In genomic region chr1:201570886-201571624, GRCh38 we compare ENCODE assay signal across 11 cellular contexts. TPM values are rescaled to one million over a fixed set of nuclear protein-coding genes. Genes with fewer than 3 reads are reported as not detected.
DNase-seq lines count a peak whose midpoint lies in the region; ATAC-seq and TF ChIP-seq lines count a peak whose summit lies in the region.
"Had no signal": no experiment of that assay in that cellular context is flagged by ENCODE, and none has a peak within 500 bp of the region (broad histone marks: within the 10 kb centered on the region; RNA-seq: fewer than 3 reads in every experiment).

No MANE protein-coding gene starts in this region.

- H3K27me3 ChIP-seq in gastroesophageal sphincter, result no peaks in the 10 kb centered on the region
- H3K27me3 ChIP-seq in neuronal stem cell (ENCODE audit: control insufficient read depth in 3 of 3, insufficient read depth in 3 of 3, low read depth in 1 of 3, low read length in 3 of 3), result no peaks in the 10 kb centered on the region

- no peak overlapping the region for H2BK12ac ChIP-seq in neuronal stem cell (ENCODE audit: low read length)

- H3K4me2 ChIP-seq in OCI-LY7 (ENCODE audit: low read length) (no peak overlapping the region), neuronal stem cell (ENCODE audit: insufficient read depth, low read length, poor library complexity, severe bottlenecking) (no peak overlapping the region)

- intact Hi-C loops in OCI-LY7 (cut with micrococcal nuclease; ENCODE audit: unreplicated experiment), result no loop called here

- no peaks in the 10 kb centered on the region for H3K9me2 ChIP-seq in OCI-LY7 (ENCODE audit: insufficient read depth, low read length)

- POLR2A ChIA-PET in HEK293 (lab: Yijun Ruan, JAX) (no interaction called here), OCI-LY7 (lab: Charles Lee) (interaction anchor here (0.5 kb wide), 1 partner anchor 9 kb away, joined by 3 read pairs; no protein-coding TSS in a partner anchor)

- DNase-seq in OCI-LY7 (ENCODE audit: low spot score) (peak; percentile 18), neuronal stem cell (ENCODE audit: low spot score) (no peak), COLO829 (ENCODE audit: low spot score) (no peak), SIG-M5 treated with dmso at 0.1 percent for 504 hours (lab: John Stamatoyannopoulos, UW; ENCODE audit: unreplicated experiment) (no peak)
- no peak for DNase-seq in activated CD4-positive, alpha-beta T cell treated with anti-CD3 and anti-CD28 coated beads for 48 hours
- DNase-seq in activated CD4-positive, alpha-beta T cell treated with anti-CD3 and anti-CD28 coated beads, Interleukin-2, amount 50 U/mL, for 4 hours, result no peak
- DNase-seq: activated CD8-positive, alpha-beta T cell treated with anti-CD3 and anti-CD28 coated beads for 36 hours; activated gamma-delta T cell treated with Interleukin-2 at 50 U/mL for 16 hours; NCI-H1694 had no signal

- no peak overlapping the region for H3K23ac ChIP-seq in neuronal stem cell (ENCODE audit: low read depth, low read length, poor library complexity)

- no peak overlapping the region for H3K14ac ChIP-seq in neuronal stem cell (ENCODE audit: low read length)

- no peak overlapping the region for H4K8ac ChIP-seq in neuronal stem cell (ENCODE audit: low read depth, low read length)

- H3K36me3 ChIP-seq in HEK293 (ENCODE audit: control insufficient read depth in 2 of 2, insufficient read depth in 1 of 2, low read length in 2 of 2) (no peaks in the 10 kb centered on the region), OCI-LY7 (ENCODE audit: insufficient read depth, low read length) (no peaks in the 10 kb centered on the region), gastroesophageal sphincter (no peaks in the 10 kb centered on the region), neuronal stem cell (replicated peaks in 1 of 2; ENCODE audit: control insufficient read depth in 2 of 2, insufficient read depth in 2 of 2, low read length in 2 of 2) (no peaks in the 10 kb centered on the region)

- H3K79me1 ChIP-seq in neuronal stem cell (ENCODE audit: low read depth, low read length), result no peaks in the 10 kb centered on the region

- no peak for TF ChIP-seq POLR2A in gastroesophageal sphincter (IDR thresholded peaks at IDR 0.05)

- H3K4me1 ChIP-seq in HEK293 (ENCODE audit: control insufficient read depth, insufficient read depth, low read length) (no peaks in the 10 kb centered on the region), OCI-LY7 (ENCODE audit: insufficient read depth, low read length, poor library complexity, severe bottlenecking) (no peaks in the 10 kb centered on the region), gastroesophageal sphincter (peaks cover 0 to 23% (median 5%) of the 10 kb centered on the region in 3 donors), neuronal stem cell (ENCODE audit: control insufficient read depth in 2 of 2, insufficient read depth in 1 of 2, low read depth in 1 of 2, low read length in 2 of 2) (peaks cover 0 to 9% of the 10 kb centered on the region in 2 donors)

- CTCF ChIA-PET in HEK293 (lab: Yijun Ruan, JAX) (interaction anchor here (0.6 to 1.0 kb wide), 2 partner anchors 222 to 226 kb away, joined by 3 to 6 read pairs; no protein-coding TSS in a partner anchor), OCI-LY7 (lab: Charles Lee; ENCODE audit: unreplicated experiment) (interaction anchor here (0.8 kb wide), 1 partner anchor 27 kb away, joined by 4 read pairs; no protein-coding TSS in a partner anchor)

- no peaks in the 10 kb centered on the region for H4K20me1 ChIP-seq in OCI-LY7 (ENCODE audit: insufficient read depth, low read length)

- H2BK120ac ChIP-seq in neuronal stem cell (ENCODE audit: low read depth, low read length), result no peak overlapping the region

- no peak overlapping the region for H2AFZ ChIP-seq in OCI-LY7 (ENCODE audit: low read length)
- H2AFZ ChIP-seq in neuronal stem cell (ENCODE audit: low read length), result no peak overlapping the region

- H3K27ac ChIP-seq in HEK293 (ENCODE audit: extremely low read depth, low read depth, low read length), result no peak overlapping the region
- H3K27ac ChIP-seq in OCI-LY7 (ENCODE audit: low read depth, low read length, poor library complexity, severe bottlenecking), result no peak overlapping the region
- no peak overlapping the region for H3K27ac ChIP-seq in gastroesophageal sphincter
- H3K27ac ChIP-seq in neuronal stem cell (replicated peaks; ENCODE audit: low read length), result no peak overlapping the region

- peak; percentile 24 for ATAC-seq in gastroesophageal sphincter
- ATAC-seq: activated CD8-positive, alpha-beta T cell treated with anti-CD3 and anti-CD28 coated beads for 36 hours had no signal

- H3K4me3 ChIP-seq in HEK293 (ENCODE audit: low read depth, low read length) (no peak overlapping the region), OCI-LY7 (ENCODE audit: low read depth, low read length, poor library complexity, severe bottlenecking) (no peak overlapping the region), gastroesophageal sphincter (no peak overlapping the region), neuronal stem cell (ENCODE audit: low read length in 2 of 2) (no peak overlapping the region)

- no peak overlapping the region for H2AK5ac ChIP-seq in neuronal stem cell (ENCODE audit: low read depth, low read length)

- H3K9ac ChIP-seq in neuronal stem cell (ENCODE audit: low read depth, low read length, poor library complexity), result no peak overlapping the region

- no TSS peak for BruUV-seq in OCI-LY7 (replicated peaks; lab: Mats Ljungman, UMichigan)

- TF ChIP-seq CTCF in HEK293 (tag by site-specific recombination; IDR thresholded peaks at IDR 0.05), result no peak
- TF ChIP-seq CTCF in OCI-LY7 (conservative IDR thresholded peaks at IDR 0.05; ENCODE audit: low read length), result no peak
- TF ChIP-seq CTCF in gastroesophageal sphincter (IDR thresholded peaks at IDR 0.05), result no peak

- H2BK5ac ChIP-seq in neuronal stem cell (ENCODE audit: low read length), result no peak overlapping the region

- no peaks in the 10 kb centered on the region for H3K79me2 ChIP-seq in OCI-LY7 (ENCODE audit: insufficient read depth, low read depth, low read length)

- peak overlapping the region; percentile 7 for H3K18ac ChIP-seq in neuronal stem cell (ENCODE audit: low read length)

- H3K4ac ChIP-seq in neuronal stem cell (ENCODE audit: low read length), result no peak overlapping the region

- 85 to 89% methylated on average over 7 to 8 of the region's 10 CpGs for WGBS in gastroesophageal sphincter (ENCODE audit: low coverage in 1 of 2), 2 donors
- no CpG with 5 or more reads among the region's 10 CpGs for WGBS in neuronal stem cell (ENCODE audit: extremely low coverage in 2 of 2, insufficient read length in 2 of 2, insufficient replicate concordance in 1 of 2), 2 donors

- H3K9me3 ChIP-seq in HEK293 (ENCODE audit: control insufficient read depth, insufficient read depth, low read depth, low read length) (no peaks in the 10 kb centered on the region), OCI-LY7 (ENCODE audit: low read length) (no peaks in the 10 kb centered on the region), gastroesophageal sphincter (no peaks in the 10 kb centered on the region), neuronal stem cell (replicated peaks in 1 of 2; ENCODE audit: control insufficient read depth in 2 of 2, insufficient read depth in 1 of 2, low read depth in 1 of 2, low read length in 2 of 2) (no peaks in the 10 kb centered on the region)

- H2BK15ac ChIP-seq in neuronal stem cell (ENCODE audit: low read length), result no peak overlapping the region

- TF ChIP-seq EP300 in gastroesophageal sphincter (IDR thresholded peaks at IDR 0.05), result no peak

- H4K91ac ChIP-seq in neuronal stem cell (ENCODE audit: low read depth, low read length, poor library complexity), result no peak overlapping the region

TF ChIP-seq in HEK293, 187 proteins besides CTCF, POLR2A, EP300 and RAD21:
- TF ChIP-seq ZIC2 (tag by site-specific recombination; IDR thresholded peaks at IDR 0.05), result peak; percentile 73
- TF ChIP-seq, protein P1, sequence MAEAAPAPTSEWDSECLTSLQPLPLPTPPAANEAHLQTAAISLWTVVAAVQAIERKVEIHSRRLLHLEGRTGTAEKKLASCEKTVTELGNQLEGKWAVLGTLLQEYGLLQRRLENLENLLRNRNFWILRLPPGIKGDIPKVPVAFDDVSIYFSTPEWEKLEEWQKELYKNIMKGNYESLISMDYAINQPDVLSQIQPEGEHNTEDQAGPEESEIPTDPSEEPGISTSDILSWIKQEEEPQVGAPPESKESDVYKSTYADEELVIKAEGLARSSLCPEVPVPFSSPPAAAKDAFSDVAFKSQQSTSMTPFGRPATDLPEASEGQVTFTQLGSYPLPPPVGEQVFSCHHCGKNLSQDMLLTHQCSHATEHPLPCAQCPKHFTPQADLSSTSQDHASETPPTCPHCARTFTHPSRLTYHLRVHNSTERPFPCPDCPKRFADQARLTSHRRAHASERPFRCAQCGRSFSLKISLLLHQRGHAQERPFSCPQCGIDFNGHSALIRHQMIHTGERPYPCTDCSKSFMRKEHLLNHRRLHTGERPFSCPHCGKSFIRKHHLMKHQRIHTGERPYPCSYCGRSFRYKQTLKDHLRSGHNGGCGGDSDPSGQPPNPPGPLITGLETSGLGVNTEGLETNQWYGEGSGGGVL (tag by site-specific recombination; IDR thresholded peaks at IDR 0.05), result no peak

RNA-seq across cellular contexts. Expression of gene NAV1, which starts 32.1 kb away (rescaled TPM):
- 2.5 and 4.2 TPM in 2 replicates for total RNA-seq in OCI-LY7 (2014; rRNA removed; shearing (Covaris generic))
- 19.8 and 20.7 TPM in 2 replicates for total RNA-seq in OCI-LY7 (2022)
- 10 to 100 TPM; 11.4 to 35.8 (median 18.0) TPM for total RNA-seq in gastroesophageal sphincter
- polyA plus RNA-seq in neuronal stem cell (2013, experiment 1 of 2), result 112 TPM
- polyA plus RNA-seq in neuronal stem cell (2013, experiment 2 of 2), result 121 TPM
